In the genomic region with DNA sequence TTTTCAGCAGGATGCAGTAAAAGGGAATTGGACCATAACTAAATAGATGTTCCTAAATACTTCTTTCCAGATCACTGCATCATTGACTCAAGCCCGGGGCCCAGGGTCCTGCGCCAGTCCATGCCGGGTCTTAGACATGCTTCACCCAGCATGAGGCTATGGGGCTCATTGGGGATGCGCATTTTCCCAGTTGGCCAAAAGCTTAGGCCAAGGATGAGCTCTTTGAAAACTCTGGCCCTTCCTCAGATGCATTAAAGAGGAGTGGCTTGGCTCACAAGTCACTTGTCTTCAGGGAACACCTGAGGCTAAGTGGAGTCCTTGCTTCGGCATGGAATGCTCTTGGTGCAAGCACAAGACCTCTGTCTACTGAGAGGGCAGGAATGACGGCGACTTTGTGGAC, we compare ENCODE assay signal across 24 cellular contexts.
DNase-seq lines count a peak whose midpoint lies in the region; TF ChIP-seq lines count a peak whose summit lies in the region.
"Had no signal": no experiment of that assay in that cellular context is flagged by ENCODE, and none has a peak within 500 bp of the region (broad histone marks: within the 10 kb centered on the region; RNA-seq: fewer than 3 reads in every experiment).

No MANE protein-coding gene starts in this region.

- no peaks in the 10 kb centered on the region for H3K9me3 Mint-ChIP-seq in nephron progenitor cell

- H3K36me3 ChIP-seq in BLaER1 (no peaks in the 10 kb centered on the region), KOPT-K1 (ENCODE audit: insufficient read depth, low read length) (no peaks in the 10 kb centered on the region), stomach (no peaks in the 10 kb centered on the region)
- H3K36me3 ChIP-seq: BE2C, HAP-1 had no signal

- TF ChIP-seq CTCF in nephron progenitor cell (IDR thresholded peaks at IDR 0.05), result no peak
- no peak for TF ChIP-seq CTCF in stomach (IDR thresholded peaks at IDR 0.05)

- H3K27me3 ChIP-seq in BLaER1 (no peaks in the 10 kb centered on the region), stomach (peaks cover 0 to 69% (median 0%) of the 10 kb centered on the region in 3 donors)
- H3K27me3 ChIP-seq: BE2C had no signal

- H3K4me1 Mint-ChIP-seq in nephron progenitor cell, result peaks cover 31% of the 10 kb centered on the region
- H3K4me1 Mint-ChIP-seq: CD4-positive, alpha-beta memory T cell had no signal

- H3K9me3 ChIP-seq in BLaER1 (peaks cover 14% of the 10 kb centered on the region; the same call in 1 of the 2 replicates), KOPT-K1 (ENCODE audit: insufficient read depth, low read length, poor library complexity, severe bottlenecking) (no peaks in the 10 kb centered on the region), stomach (no peaks in the 10 kb centered on the region)
- H3K9me3 ChIP-seq: BE2C, HAP-1, SK-N-SH had no signal

- peak overlapping the region; percentile 7 for H3K4me2 ChIP-seq in BLaER1
- H3K4me2 ChIP-seq: SK-N-SH had no signal

- intact Hi-C loops in stomach (cut with DNase I; ENCODE audit: low total_unique reads), result no loop called here

- H3K27me3 Mint-ChIP-seq in nephron progenitor cell (ENCODE audit: low read depth, poor library complexity), result peaks cover 60% of the 10 kb centered on the region

- 49 to 65% (median 63%) methylated on average over 7 of the region's 7 CpGs for WGBS in stomach, 5 donors

- no peaks in the 10 kb centered on the region for H3K36me3 Mint-ChIP-seq in nephron progenitor cell (ENCODE audit: low read depth)
- H3K36me3 Mint-ChIP-seq: CD4-positive, alpha-beta memory T cell had no signal

- H3K27ac ChIP-seq in BLaER1 (no peak overlapping the region), KOPT-K1 (ENCODE audit: low read depth, low read length, poor library complexity, severe bottlenecking) (peak overlapping the region; percentile 46), stomach (no peak overlapping the region)

- H3K4me1 ChIP-seq in BLaER1, result peaks cover 15% of the 10 kb centered on the region
- H3K4me1 ChIP-seq in stomach, result no peaks in the 10 kb centered on the region
- H3K4me1 ChIP-seq: BE2C, HAP-1 had no signal

- no peak overlapping the region for H3K4me3 ChIP-seq in BLaER1
- no peak overlapping the region for H3K4me3 ChIP-seq in stomach
- H3K4me3 ChIP-seq: HAP-1, K562 had no signal

- no peaks in the 10 kb centered on the region for H4K20me1 ChIP-seq in BLaER1

- no peak overlapping the region for H3K9ac ChIP-seq in BLaER1
- H3K9ac ChIP-seq: SK-N-SH had no signal

- H3K4me3 Mint-ChIP-seq in nephron progenitor cell, result no peak overlapping the region
- H3K4me3 Mint-ChIP-seq: CD4-positive, alpha-beta memory T cell had no signal

- DNase-seq in iPS DF 4.7 (ENCODE audit: extremely low read depth, low spot score), result peak; percentile 62
- DNase-seq in nephron progenitor cell, result peak; percentile 29
- no peak for DNase-seq in NOMO-1 treated with dmso at 0.1 percent for 144 hours (lab: John Stamatoyannopoulos, UW; ENCODE audit: unreplicated experiment)
- DNase-seq in stomach, result no peak
- no peak for DNase-seq in activated CD4-positive, alpha-beta T cell treated with anti-CD3 and anti-CD28 coated beads, Interleukin-2, amount 50 U/mL, for 4 hours
- DNase-seq in ecto neural progenitor cell (ENCODE audit: low spot score), result no peak
- DNase-seq: 8988T; BE2C; Calu3; CD4-positive, alpha-beta memory T cell; DMS53; EL; NCI-H1105 treated with DMSO at 0.1 percent for 48 hours; NCI-H1694 treated with DMSO at 0.1 percent for 48 hours; NCI-H510A treated with DMSO at 0.1 percent for 48 hours; NCI-H82; PC-3; RPMI8226; SHP77 treated with DMSO at 0.1 percent for 48 hours; SK-N-SH had no signal

- TF ChIP-seq POLR2A in stomach (IDR thresholded peaks at IDR 0.05), result no peak

- TF ChIP-seq EP300 in stomach (IDR thresholded peaks at IDR 0.05), result no peak

- no peak overlapping the region for H3K27ac Mint-ChIP-seq in nephron progenitor cell
- H3K27ac Mint-ChIP-seq: CD4-positive, alpha-beta memory T cell had no signal

Comparison
In these comparisons a context has a peak if more than half of its experiments do, and no peak if none do; other contexts are left out.
1. DNase-seq: peak in iPS DF 4.7 (single experiment) and nephron progenitor cell (single experiment); none in NOMO-1 treated with dmso at 0.1 percent for 144 hours (single experiment), stomach (single experiment), activated CD4-positive, alpha-beta T cell treated with anti-CD3 and anti-CD28 coated beads, Interleukin-2, amount 50 U/mL, for 4 hours (0 of 2) and ecto neural progenitor cell (single experiment).